ENCODE assay signal across 8 cellular contexts in the genomic region with DNA sequence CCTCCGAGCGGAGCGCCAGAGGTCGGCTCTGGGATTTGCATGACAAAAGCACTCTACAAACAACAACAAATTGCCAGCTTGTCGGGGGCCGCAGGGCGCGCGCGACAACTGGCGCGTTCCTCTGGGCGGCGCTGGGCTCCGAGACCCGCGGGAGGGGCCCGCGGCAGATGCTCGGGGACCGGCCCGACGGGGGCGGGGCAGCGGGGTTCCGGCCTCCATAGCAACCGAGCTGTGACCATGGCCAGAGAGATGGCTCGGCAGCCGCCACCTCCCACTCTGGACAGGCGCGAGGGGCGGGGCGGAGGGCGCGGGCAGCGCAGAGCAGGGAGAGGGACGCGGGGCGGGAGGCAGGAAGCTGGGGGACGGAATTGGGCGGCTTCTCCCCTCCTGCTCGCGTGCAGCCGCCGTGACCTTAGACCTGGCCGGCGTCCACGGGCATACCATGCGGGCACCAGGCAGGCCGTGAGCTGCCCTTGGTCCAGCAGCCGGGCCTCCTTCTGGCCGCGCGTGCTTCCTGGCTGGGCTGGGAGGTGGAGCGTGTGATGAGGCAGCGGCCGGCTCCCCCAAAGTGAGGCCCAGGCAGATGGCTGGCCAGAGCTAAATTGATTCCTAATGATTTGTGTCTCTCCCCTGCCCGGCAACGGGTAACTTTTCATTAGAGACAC.
A peak's percentile ranks its signal among the peaks of the same experiment; 100 is the strongest.
DNase-seq lines count a peak whose midpoint lies in the region; ATAC-seq, FAIRE-seq and TF ChIP-seq lines count a peak whose summit lies in the region.

No MANE protein-coding gene starts in this region.

- H3K4me1 ChIP-seq in A549 (no peaks in the 10 kb centered on the region), kidney (ENCODE audit: control insufficient read depth in 1 of 2, insufficient read depth in 1 of 2, low read depth in 1 of 2, low read length in 2 of 2) (peaks cover 0 to 2% of the 10 kb centered on the region in 2 donors), spleen (peaks cover 2 to 16% (median 11%) of the 10 kb centered on the region in 6 donors)

- DNase-seq in A549 (ENCODE audit: low read depth in 1 of 2, low spot score in 1 of 2) (peak; percentile 10 to 43), NCI-H510A treated with DMSO at 0.1 percent for 48 hours (lab: John Stamatoyannopoulos, UW) (peak; percentile 87), dedifferentiated amniotic fluid mesenchymal stem cell (ENCODE audit: extremely low spot score) (peak; percentile 84), kidney (peak; percentile 94), spleen (peak; percentile 93)

- H3K4me3 ChIP-seq in A549 = peak overlapping the region; percentile 41
- peak overlapping the region in 1 of 2 donors; percentile 21 for H3K4me3 ChIP-seq in kidney (ENCODE audit: low read length in 2 of 2)
- H3K4me3 ChIP-seq in spleen = peak overlapping the region in 7 of 8 donors; percentile 13 to 58 (median 19)

- TF ChIP-seq CTCF in A549 (IDR thresholded peaks at IDR 0.05) (no peak), kidney (IDR thresholded peaks at IDR 0.05; ENCODE audit: borderline replicate concordance, extremely low read depth, insufficient read depth) (no peak), spleen (IDR thresholded peaks at IDR 0.05 in 8 of 11, conservative IDR thresholded peaks at IDR 0.05 in 3 of 11) (peak in 2 of 11 experiments; percentile 7 to 8)

- H3K9ac ChIP-seq in kidney (ENCODE audit: low read length in 2 of 2) = peak overlapping the region in 1 of 2 donors; percentile 46

- H3K36me3 ChIP-seq in kidney (ENCODE audit: control insufficient read depth in 1 of 2, insufficient read depth in 2 of 2, low read length in 2 of 2) (no peaks in the 10 kb centered on the region), spleen (no peaks in the 10 kb centered on the region)

- CTCF ChIA-PET in A549 (lab: Yijun Ruan, JAX) = no interaction called here

- FAIRE-seq in A549 (lab: Jason Lieb, UNC) (no peak), kidney (lab: Jason Lieb, UNC) (no peak)

- ATAC-seq in A549 = peak; percentile 83 to 93
- peak; percentile 51 for ATAC-seq in GM19463 (IDR thresholded peaks at IDR 0.05; ENCODE audit: unreplicated experiment)
- ATAC-seq in GM21737 (IDR thresholded peaks at IDR 0.05; ENCODE audit: unreplicated experiment) = no peak
- no peak for ATAC-seq in GM21576 (IDR thresholded peaks at IDR 0.05; ENCODE audit: unreplicated experiment)

- POLR2A ChIA-PET in A549 (lab: Yijun Ruan, JAX) = no interaction called here

- H3K27ac ChIP-seq in A549 = peak overlapping the region in 1 of 2 experiments; percentile 68; a peak in 3 of 6 replicates
- no peak overlapping the region for H3K27ac ChIP-seq in kidney (ENCODE audit: low read depth in 2 of 2, low read length in 2 of 2)
- peak overlapping the region in 6 of 8 donors; percentile 42 to 64 (median 60) for H3K27ac ChIP-seq in spleen

- intact Hi-C loops in kidney (cut with DNase I) = no loop called here
- intact Hi-C loops in spleen (cut with DNase I; ENCODE audit: low total_unique reads) = no loop called here

- 4% methylated on average over 4 of the region's 59 CpGs for WGBS in A549 (ENCODE audit: missing lambda C conversion rate)
- 3 to 5% (median 3%) methylated on average over 22 to 59 of the region's 59 CpGs for WGBS in spleen, 5 donors

- TF ChIP-seq RAD21 in A549 (conservative IDR thresholded peaks at IDR 0.05 in 1 of 2, IDR thresholded peaks at IDR 0.05 in 1 of 2) = no peak

- no peak for TF ChIP-seq POLR2A in A549 (IDR thresholded peaks at IDR 0.05; ENCODE audit: low read length)
- TF ChIP-seq POLR2A in spleen (IDR thresholded peaks at IDR 0.05) = no peak

- peak overlapping the region; percentile 91 for H3K4me2 ChIP-seq in A549

- no peak for TF ChIP-seq EP300 in A549 (IDR thresholded peaks at IDR 0.05)

- no peaks in the 10 kb centered on the region for H3K9me3 ChIP-seq in A549
- peaks cover 0 to 8% of the 10 kb centered on the region in 2 donors for H3K9me3 ChIP-seq in kidney (ENCODE audit: control insufficient read depth in 1 of 2, low read length in 2 of 2)
- H3K9me3 ChIP-seq in spleen = peaks cover 0 to 13% (median 2%) of the 10 kb centered on the region in 8 donors

- peaks cover 0 to 48% (median 12%) of the 10 kb centered on the region in 7 donors for H3K27me3 ChIP-seq in spleen (replicated peaks in 1 of 7)

TF ChIP-seq in A549, 52 proteins besides CTCF, POLR2A, EP300 and RAD21:
- TF ChIP-seq PHF8 (IDR thresholded peaks at IDR 0.05; ENCODE audit: borderline replicate concordance, low read depth) (no peak), HEYL (CRISPR knock-in tag; IDR thresholded peaks at IDR 0.05) (no peak), RARB (CRISPR knock-in tag; IDR thresholded peaks at IDR 0.05) (no peak), NR3C1 (IDR thresholded peaks at IDR 0.05) (no peak), JUN (IDR thresholded peaks at IDR 0.05) (no peak), KDM5A (IDR thresholded peaks at IDR 0.05) (no peak), CHD2 (IDR thresholded peaks at IDR 0.05; ENCODE audit: low read length, partially characterized antibody) (no peak)
- TF ChIP-seq, protein P1, sequence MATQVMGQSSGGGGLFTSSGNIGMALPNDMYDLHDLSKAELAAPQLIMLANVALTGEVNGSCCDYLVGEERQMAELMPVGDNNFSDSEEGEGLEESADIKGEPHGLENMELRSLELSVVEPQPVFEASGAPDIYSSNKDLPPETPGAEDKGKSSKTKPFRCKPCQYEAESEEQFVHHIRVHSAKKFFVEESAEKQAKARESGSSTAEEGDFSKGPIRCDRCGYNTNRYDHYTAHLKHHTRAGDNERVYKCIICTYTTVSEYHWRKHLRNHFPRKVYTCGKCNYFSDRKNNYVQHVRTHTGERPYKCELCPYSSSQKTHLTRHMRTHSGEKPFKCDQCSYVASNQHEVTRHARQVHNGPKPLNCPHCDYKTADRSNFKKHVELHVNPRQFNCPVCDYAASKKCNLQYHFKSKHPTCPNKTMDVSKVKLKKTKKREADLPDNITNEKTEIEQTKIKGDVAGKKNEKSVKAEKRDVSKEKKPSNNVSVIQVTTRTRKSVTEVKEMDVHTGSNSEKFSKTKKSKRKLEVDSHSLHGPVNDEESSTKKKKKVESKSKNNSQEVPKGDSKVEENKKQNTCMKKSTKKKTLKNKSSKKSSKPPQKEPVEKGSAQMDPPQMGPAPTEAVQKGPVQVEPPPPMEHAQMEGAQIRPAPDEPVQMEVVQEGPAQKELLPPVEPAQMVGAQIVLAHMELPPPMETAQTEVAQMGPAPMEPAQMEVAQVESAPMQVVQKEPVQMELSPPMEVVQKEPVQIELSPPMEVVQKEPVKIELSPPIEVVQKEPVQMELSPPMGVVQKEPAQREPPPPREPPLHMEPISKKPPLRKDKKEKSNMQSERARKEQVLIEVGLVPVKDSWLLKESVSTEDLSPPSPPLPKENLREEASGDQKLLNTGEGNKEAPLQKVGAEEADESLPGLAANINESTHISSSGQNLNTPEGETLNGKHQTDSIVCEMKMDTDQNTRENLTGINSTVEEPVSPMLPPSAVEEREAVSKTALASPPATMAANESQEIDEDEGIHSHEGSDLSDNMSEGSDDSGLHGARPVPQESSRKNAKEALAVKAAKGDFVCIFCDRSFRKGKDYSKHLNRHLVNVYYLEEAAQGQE (IDR thresholded peaks at IDR 0.05) = no peak
- TF ChIP-seq, protein P2, sequence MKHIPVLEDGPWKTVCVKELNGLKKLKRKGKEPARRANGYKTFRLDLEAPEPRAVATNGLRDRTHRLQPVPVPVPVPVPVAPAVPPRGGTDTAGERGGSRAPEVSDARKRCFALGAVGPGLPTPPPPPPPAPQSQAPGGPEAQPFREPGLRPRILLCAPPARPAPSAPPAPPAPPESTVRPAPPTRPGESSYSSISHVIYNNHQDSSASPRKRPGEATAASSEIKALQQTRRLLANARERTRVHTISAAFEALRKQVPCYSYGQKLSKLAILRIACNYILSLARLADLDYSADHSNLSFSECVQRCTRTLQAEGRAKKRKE (CRISPR knock-in tag; IDR thresholded peaks at IDR 0.05; ENCODE audit: low read depth) = no peak

Comparison
In these comparisons a context has a peak if more than half of its experiments do, and no peak if none do; other contexts are left out.
1. ATAC-seq: peak in A549 (2 of 2) and GM19463 (single experiment); none in GM21737 (single experiment) and GM21576 (single experiment).
2. DNase-seq: peak in every context shown above with its lines; median percentile 94 in kidney; 93 in spleen; 87 in NCI-H510A treated with DMSO at 0.1 percent for 48 hours; 84 in dedifferentiated amniotic fluid mesenchymal stem cell; 26 in A549.
3. H3K27ac ChIP-seq: peak in spleen (6 of 8); none in kidney (0 of 2).